13 cellular contexts compared by ENCODE assay signal in the genomic region with DNA sequence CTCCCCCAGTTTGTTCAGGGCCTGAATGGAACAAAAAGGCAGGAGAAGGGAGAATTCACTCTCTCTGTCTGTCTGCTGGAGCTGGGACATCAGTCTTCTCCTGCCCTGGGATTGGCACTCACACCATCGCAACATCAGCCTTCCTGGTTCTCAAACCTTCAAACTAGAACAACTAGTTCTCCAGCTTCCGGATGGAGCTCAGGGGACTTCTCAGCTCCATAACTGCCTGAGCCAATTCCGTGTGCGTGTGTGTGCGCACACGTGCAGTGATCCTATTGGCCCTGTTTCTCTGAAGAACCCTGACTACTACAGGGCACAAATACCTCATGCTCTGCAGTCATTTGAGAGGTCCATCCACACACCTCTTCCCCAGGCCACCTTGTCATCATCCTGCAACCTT. TPM values are rescaled to one million over a fixed set of nuclear protein-coding genes. Genes with fewer than 3 reads are reported as not detected.
DNase-seq lines count a peak whose midpoint lies in the region; ATAC-seq and TF ChIP-seq lines count a peak whose summit lies in the region.
"Had no signal": no experiment of that assay in that cellular context is flagged by ENCODE, and none has a peak within 500 bp of the region (broad histone marks: within the 10 kb centered on the region; RNA-seq: fewer than 3 reads in every experiment).

No MANE protein-coding gene starts in this region.

- CTCF ChIA-PET in Calu3 (lab: Charles Lee) = no interaction called here

- TF ChIP-seq CTCF in C4-2B (conservative IDR thresholded peaks at IDR 0.05) (no peak), Calu3 (IDR thresholded peaks at IDR 0.05; ENCODE audit: unreplicated experiment) (no peak), VCaP (conservative IDR thresholded peaks at IDR 0.05) (no peak), foreskin keratinocyte (conservative IDR thresholded peaks at IDR 0.05) (no peak)

- H3K27me3 ChIP-seq in foreskin keratinocyte = peaks cover 31% of the 10 kb centered on the region

- H3K9me3 Mint-ChIP-seq in Calu3 (ENCODE audit: low read depth, unreplicated experiment) = no peaks in the 10 kb centered on the region
- H3K9me3 Mint-ChIP-seq: CD8-positive, alpha-beta T cell had no signal

- BruUV-seq in Calu3 (replicated peaks; lab: Mats Ljungman, UMichigan) = no TSS peak

- ATAC-seq in foreskin keratinocyte = peak; percentile 7
- ATAC-seq in GM18498 (IDR thresholded peaks at IDR 0.05; ENCODE audit: unreplicated experiment) = no peak
- ATAC-seq: A549; CD8-positive, alpha-beta T cell; HCT116 had no signal

- no peaks in the 10 kb centered on the region for H3K4me1 ChIP-seq in foreskin keratinocyte
- H3K4me1 ChIP-seq: A549, BE2C had no signal

- peaks cover 72% of the 10 kb centered on the region for H3K27me3 Mint-ChIP-seq in Calu3 (ENCODE audit: unreplicated experiment)

- H3K4me3 Mint-ChIP-seq in Calu3 (ENCODE audit: low read depth, unreplicated experiment) = no peak overlapping the region
- H3K4me3 Mint-ChIP-seq: CD14-positive monocyte; CD8-positive, alpha-beta T cell had no signal

- DNase-seq in Calu3 (peak; percentile 25), foreskin keratinocyte (peak in 1 of 2 donors; percentile 25), NCI-H128 (lab: John Stamatoyannopoulos, UW; ENCODE audit: unreplicated experiment) (no peak)
- DNase-seq: BE2C; CD8-positive, alpha-beta T cell; COR-L47; GM23248 had no signal

- H3K36me3 Mint-ChIP-seq in Calu3 (ENCODE audit: insufficient read depth, unreplicated experiment) = no peaks in the 10 kb centered on the region
- H3K36me3 Mint-ChIP-seq: CD14-positive monocyte; CD8-positive, alpha-beta T cell had no signal

- intact Hi-C loops in Calu3 (cut with micrococcal nuclease; ENCODE audit: unreplicated experiment) = no loop called here

- H3K27ac ChIP-seq in C4-2B = peak overlapping the region; percentile 33
- peak overlapping the region; percentile 45 for H3K27ac ChIP-seq in VCaP
- no peak overlapping the region for H3K27ac ChIP-seq in foreskin keratinocyte
- H3K27ac ChIP-seq: A549, GM23248 had no signal

- peaks cover 12% of the 10 kb centered on the region for H3K4me1 Mint-ChIP-seq in Calu3 (ENCODE audit: low read depth, unreplicated experiment)
- H3K4me1 Mint-ChIP-seq: CD14-positive monocyte had no signal

- no peak overlapping the region for H3K27ac Mint-ChIP-seq in Calu3 (ENCODE audit: unreplicated experiment)
- H3K27ac Mint-ChIP-seq: CD14-positive monocyte; CD8-positive, alpha-beta T cell had no signal

RNA-seq across cellular contexts. Expression of gene MAN2B2, which starts 18.7 kb away (rescaled TPM):
- 30.9 and 36.2 TPM in 2 replicates for total RNA-seq in Calu3 (2022)
- 12.1 and 12.8 TPM in 2 replicates for total RNA-seq in foreskin keratinocyte
- polyA plus RNA-seq in foreskin keratinocyte = 6.4 and 7.1 TPM in 2 replicates
